8 cellular contexts compared by ENCODE assay signal in genomic region chr9:127519301-127520166, GRCh38.
DNase-seq lines count a peak whose midpoint lies in the region; ATAC-seq and TF ChIP-seq lines count a peak whose summit lies in the region.

No MANE protein-coding gene starts in this region.

- H3K27ac ChIP-seq in skin epidermis: peak overlapping the region in 15 of 21 experiments; percentile 0 to 87 (median 64)
- no peak overlapping the region for H3K27ac ChIP-seq in CD8-positive, alpha-beta memory T cell (ENCODE audit: low read depth, low read length)

- H3K4me3 Mint-ChIP-seq in activated CD4-positive, alpha-beta memory T cell treated with anti-CD3 and anti-CD28 coated beads, Interleukin-2, amount 10 ng/mL, durations not matched to agents 7 days and 5 days: no peak overlapping the region
- no peak overlapping the region for H3K4me3 Mint-ChIP-seq in CD8-positive, alpha-beta memory T cell

- DNase-seq in Right ventricle myocardium inferior (ENCODE audit: missing footprints) (peak; percentile 50), Right ventricle myocardium superior (no peak), fibroblast of the aortic adventitia (ENCODE audit: low read depth) (peak; percentile 96), NK-92 (lab: John Stamatoyannopoulos, UW; ENCODE audit: unreplicated experiment) (no peak)
- peak; percentile 52 for DNase-seq in activated CD4-positive, alpha-beta memory T cell treated with anti-CD3 and anti-CD28 coated beads, Interleukin-2, amount 10 ng/mL, durations not matched to agents 7 days and 5 days
- no peak for DNase-seq in CD8-positive, alpha-beta memory T cell

- no peaks in the 10 kb centered on the region for H3K27me3 ChIP-seq in CD8-positive, alpha-beta memory T cell (ENCODE audit: insufficient read depth, low read length, poor library complexity, severe bottlenecking)

- H3K4me1 ChIP-seq in CD8-positive, alpha-beta memory T cell (ENCODE audit: insufficient read depth, low read length): no peaks in the 10 kb centered on the region

- CTCF ChIA-PET in activated CD4-positive, alpha-beta memory T cell treated with anti-CD3 and anti-CD28 coated beads, Interleukin-2, amount 10 ng/mL, durations not matched to agents 7 days and 5 days (lab: Charles Lee): interaction anchor here (0.6 kb wide), 1 partner anchor 194 kb away, joined by 5 read pairs; no protein-coding TSS in a partner anchor
- CTCF ChIA-PET in CD8-positive, alpha-beta memory T cell (lab: Charles Lee): no interaction called here

- H3K9me3 Mint-ChIP-seq in activated CD4-positive, alpha-beta memory T cell treated with anti-CD3 and anti-CD28 coated beads, Interleukin-2, amount 10 ng/mL, durations not matched to agents 7 days and 5 days: peaks cover 3% of the 10 kb centered on the region
- H3K9me3 Mint-ChIP-seq in CD8-positive, alpha-beta memory T cell: peaks cover 0 to 6% (median 2%) of the 10 kb centered on the region in 5 donors

- POLR2A ChIA-PET in activated CD4-positive, alpha-beta memory T cell treated with anti-CD3 and anti-CD28 coated beads, Interleukin-2, amount 10 ng/mL, durations not matched to agents 7 days and 5 days (lab: Charles Lee): no interaction called here
- POLR2A ChIA-PET in CD8-positive, alpha-beta memory T cell (lab: Charles Lee): no interaction called here

- peak overlapping the region; percentile 45 for H3K27ac Mint-ChIP-seq in activated CD4-positive, alpha-beta memory T cell treated with anti-CD3 and anti-CD28 coated beads, Interleukin-2, amount 10 ng/mL, durations not matched to agents 7 days and 5 days
- H3K27ac Mint-ChIP-seq in CD8-positive, alpha-beta memory T cell: peak overlapping the region in 1 of 8 donors; percentile 19

- H3K36me3 Mint-ChIP-seq in activated CD4-positive, alpha-beta memory T cell treated with anti-CD3 and anti-CD28 coated beads, Interleukin-2, amount 10 ng/mL, durations not matched to agents 7 days and 5 days (ENCODE audit: low read depth): peaks cover 74% of the 10 kb centered on the region
- peaks cover 9 to 38% (median 12%) of the 10 kb centered on the region in 3 donors for H3K36me3 Mint-ChIP-seq in CD8-positive, alpha-beta memory T cell

- TF ChIP-seq CTCF in fibroblast of the aortic adventitia (IDR thresholded peaks at IDR 0.05; ENCODE audit: insufficient read depth, low read length): no peak

- peaks cover 6% of the 10 kb centered on the region for H3K9me3 ChIP-seq in CD8-positive, alpha-beta memory T cell (ENCODE audit: low read length)

- ATAC-seq in Right ventricle myocardium inferior (peak; percentile 22), Right ventricle myocardium superior (ENCODE audit: poor library complexity) (no peak), GM18498 (IDR thresholded peaks at IDR 0.05; ENCODE audit: unreplicated experiment) (no peak)

- H3K4me1 Mint-ChIP-seq in activated CD4-positive, alpha-beta memory T cell treated with anti-CD3 and anti-CD28 coated beads, Interleukin-2, amount 10 ng/mL, durations not matched to agents 7 days and 5 days: peaks cover 18% of the 10 kb centered on the region
- peaks cover 0 to 4% (median 2%) of the 10 kb centered on the region in 3 donors for H3K4me1 Mint-ChIP-seq in CD8-positive, alpha-beta memory T cell

- H3K4me3 ChIP-seq in fibroblast of the aortic adventitia (ENCODE audit: low read depth, low read length) (no peak overlapping the region), skin epidermis (no peak overlapping the region)
- no peak overlapping the region for H3K4me3 ChIP-seq in CD8-positive, alpha-beta memory T cell (ENCODE audit: low read length)

- no peaks in the 10 kb centered on the region for H3K27me3 Mint-ChIP-seq in activated CD4-positive, alpha-beta memory T cell treated with anti-CD3 and anti-CD28 coated beads, Interleukin-2, amount 10 ng/mL, durations not matched to agents 7 days and 5 days
- H3K27me3 Mint-ChIP-seq in CD8-positive, alpha-beta memory T cell: peaks cover 0 to 1% of the 10 kb centered on the region in 2 donors

- intact Hi-C loops in Right ventricle myocardium inferior (cut with DNase I): loop anchor here (2.0 kb wide), 1 partner anchor 59 kb away; no protein-coding TSS in a partner anchor
- intact Hi-C loops in Right ventricle myocardium superior (cut with DNase I): loop anchor here (5.0 kb wide), 1 partner anchor 63 kb away; no protein-coding TSS in a partner anchor

- H3K36me3 ChIP-seq in CD8-positive, alpha-beta memory T cell (ENCODE audit: insufficient read depth, low read length): peaks cover 6% of the 10 kb centered on the region

Comparison
In these comparisons a context has a peak if more than half of its experiments do, and no peak if none do; other contexts are left out.
1. DNase-seq: peak in Right ventricle myocardium inferior (single experiment), activated CD4-positive, alpha-beta memory T cell treated with anti-CD3 and anti-CD28 coated beads, Interleukin-2, amount 10 ng/mL, durations not matched to agents 7 days and 5 days (single experiment) and fibroblast of the aortic adventitia (single experiment); none in Right ventricle myocardium superior (single experiment), NK-92 (single experiment) and CD8-positive, alpha-beta memory T cell (0 of 5).